30 cellular contexts compared by ENCODE assay signal in the genomic region with DNA sequence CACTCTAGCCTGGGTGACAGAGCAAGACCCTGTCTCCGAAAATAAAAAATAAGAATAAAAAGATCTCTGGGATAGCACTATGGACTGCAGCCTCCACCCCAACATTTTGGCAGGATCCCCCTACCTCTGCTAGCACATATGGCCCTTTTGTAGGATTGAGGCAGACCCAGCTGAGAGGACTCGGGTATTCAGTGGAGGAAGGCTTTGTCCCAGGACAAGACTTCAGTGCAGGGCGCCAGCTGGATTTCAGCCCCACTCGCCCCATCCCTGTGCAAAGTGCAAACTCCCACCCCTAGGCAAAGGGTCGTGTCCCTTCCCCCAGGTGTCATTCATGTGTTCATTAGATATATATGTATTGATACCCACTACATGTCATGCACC.
DNase-seq lines count a peak whose midpoint lies in the region; ATAC-seq and TF ChIP-seq lines count a peak whose summit lies in the region.
"Had no signal": no experiment of that assay in that cellular context is flagged by ENCODE, and none has a peak within 500 bp of the region (broad histone marks: within the 10 kb centered on the region; RNA-seq: fewer than 3 reads in every experiment).

No MANE protein-coding gene starts in this region.

- no peaks in the 10 kb centered on the region for H3K27me3 Mint-ChIP-seq in activated naive CD4-positive, alpha-beta T cell treated with anti-CD3 and anti-CD28 coated beads, Interleukin-2, amount 10 ng/mL, durations not matched to agents 7 days and 5 days
- no peaks in the 10 kb centered on the region for H3K27me3 Mint-ChIP-seq in activated naive CD4-positive, alpha-beta T cell treated with anti-CD3 and anti-CD28 coated beads for 36 hours (ENCODE audit: low read depth)
- no peaks in the 10 kb centered on the region for H3K27me3 Mint-ChIP-seq in CD8-positive, alpha-beta T cell (ENCODE audit: low read depth)
- no peaks in the 10 kb centered on the region for H3K27me3 Mint-ChIP-seq in T-helper 17 cell
- H3K27me3 Mint-ChIP-seq in stimulated activated naive B cell treated with anti-CD40 and anti-IgM and Interleukin-4, amounts not matched to agents 10 μg/mL and 1 μg/mL and 100 μg/mL, for 72 hours = peaks cover 0 to 6% of the 10 kb centered on the region in 2 donors
- H3K27me3 Mint-ChIP-seq: activated T-cell treated with anti-CD3 and anti-CD28 coated beads, Interleukin-2, amount 50 U/mL, for 24 hours had no signal

- H3K27ac ChIP-seq in CD8-positive, alpha-beta T cell (ENCODE audit: low read depth, low read length) = no peak overlapping the region
- H3K27ac ChIP-seq: brain microvascular endothelial cell, esophagus squamous epithelium, foreskin keratinocyte, neutrophil, stomach, thyroid gland, vagina had no signal

- H3K4me3 Mint-ChIP-seq in activated naive CD4-positive, alpha-beta T cell treated with anti-CD3 and anti-CD28 coated beads, Interleukin-2, amount 10 ng/mL, durations not matched to agents 7 days and 5 days = no peak overlapping the region
- no peak overlapping the region for H3K4me3 Mint-ChIP-seq in activated naive CD4-positive, alpha-beta T cell treated with anti-CD3 and anti-CD28 coated beads for 36 hours
- no peak overlapping the region for H3K4me3 Mint-ChIP-seq in CD8-positive, alpha-beta T cell
- H3K4me3 Mint-ChIP-seq in T-helper 17 cell = peak overlapping the region; percentile 51
- H3K4me3 Mint-ChIP-seq in stimulated activated naive B cell treated with anti-CD40 and anti-IgM and Interleukin-4, amounts not matched to agents 10 μg/mL and 1 μg/mL and 100 μg/mL, for 72 hours = no peak overlapping the region
- H3K4me3 Mint-ChIP-seq: activated T-cell treated with anti-CD3 and anti-CD28 coated beads, Interleukin-2, amount 50 U/mL, for 24 hours; GM23338 had no signal

- DNase-seq in activated naive CD4-positive, alpha-beta T cell treated with anti-CD3 and anti-CD28 coated beads, Interleukin-2, amount 10 ng/mL, durations not matched to agents 7 days and 5 days = no peak
- no peak for DNase-seq in activated naive CD4-positive, alpha-beta T cell treated with anti-CD3 and anti-CD28 coated beads for 36 hours
- no peak for DNase-seq in CD8-positive, alpha-beta T cell
- DNase-seq in T-helper 17 cell (no peak), RKO (ENCODE audit: low spot score) (no peak), NOMO-1 treated with DMSO at 0.1 percent for 48 hours (lab: John Stamatoyannopoulos, UW; ENCODE audit: unreplicated experiment) (no peak)
- no peak for DNase-seq in stimulated activated naive B cell treated with anti-CD40 and anti-IgM and Interleukin-4, amounts not matched to agents 10 μg/mL and 1 μg/mL and 100 μg/mL, for 72 hours
- DNase-seq: activated gamma-delta T cell treated with Interleukin-2 at 50 U/mL for 16 hours; activated T-cell treated with anti-CD3 and anti-CD28 coated beads, Interleukin-2, amount 50 U/mL, for 24 hours; amygdala; brain microvascular endothelial cell; C1 segment of cervical spinal cord; dorsolateral prefrontal cortex; esophagus squamous epithelium; foreskin keratinocyte; heart left ventricle; left ventricle myocardium superior; MV-4-11; NCI-H1436; NCI-H2081; NCI-H2227 treated with DMSO at 0.1 percent for 48 hours; Peyer's patch; posterior cingulate gyrus; right cardiac atrium; stimulated activated CD4-positive, alpha-beta T cell treated with anti-CD3 and anti-CD28 coated beads, Interleukin-1b, Interleukin-23, amount 100 ng/mL, for 48 hours; stomach; thyroid gland had no signal

- POLR2A ChIA-PET in CD8-positive, alpha-beta T cell (lab: Charles Lee) = interaction anchor here (0.8 to 1.1 kb wide), 2 partner anchors 254 to 317 kb away, joined by 3 read pairs; a partner anchor contains a TSS

- no peaks in the 10 kb centered on the region for H3K27me3 ChIP-seq in CD8-positive, alpha-beta T cell (ENCODE audit: insufficient read depth, low read length)
- H3K27me3 ChIP-seq: brain microvascular endothelial cell, dorsolateral prefrontal cortex, esophagus squamous epithelium, foreskin keratinocyte, heart left ventricle, neutrophil, Peyer's patch, stomach, thyroid gland, vagina had no signal

- H3K4me1 Mint-ChIP-seq in activated naive CD4-positive, alpha-beta T cell treated with anti-CD3 and anti-CD28 coated beads, Interleukin-2, amount 10 ng/mL, durations not matched to agents 7 days and 5 days = peaks cover 46% of the 10 kb centered on the region
- H3K4me1 Mint-ChIP-seq in activated naive CD4-positive, alpha-beta T cell treated with anti-CD3 and anti-CD28 coated beads for 36 hours (ENCODE audit: low read depth) = peaks cover 19% of the 10 kb centered on the region
- peaks cover 31% of the 10 kb centered on the region for H3K4me1 Mint-ChIP-seq in CD8-positive, alpha-beta T cell (ENCODE audit: low read depth)
- peaks cover 23% of the 10 kb centered on the region for H3K4me1 Mint-ChIP-seq in T-helper 17 cell
- H3K4me1 Mint-ChIP-seq in stimulated activated naive B cell treated with anti-CD40 and anti-IgM and Interleukin-4, amounts not matched to agents 10 μg/mL and 1 μg/mL and 100 μg/mL, for 72 hours = peaks cover 22 to 23% of the 10 kb centered on the region in 2 donors

- H3K4me3 ChIP-seq in CD8-positive, alpha-beta T cell (ENCODE audit: low read depth, low read length) = no peak overlapping the region
- H3K4me3 ChIP-seq: dorsolateral prefrontal cortex, esophagus squamous epithelium, GM23338, heart left ventricle, Peyer's patch, stomach, thyroid gland, vagina had no signal

- CTCF ChIA-PET in activated naive CD4-positive, alpha-beta T cell treated with anti-CD3 and anti-CD28 coated beads, Interleukin-2, amount 10 ng/mL, durations not matched to agents 7 days and 5 days (lab: Charles Lee) = no interaction called here
- CTCF ChIA-PET in activated naive CD4-positive, alpha-beta T cell treated with anti-CD3 and anti-CD28 coated beads for 36 hours (lab: Charles Lee) = interaction anchor here (0.6 to 0.9 kb wide), 2 partner anchors 113 to 314 kb away, joined by 3 read pairs; no protein-coding TSS in a partner anchor
- CTCF ChIA-PET in CD8-positive, alpha-beta T cell (lab: Charles Lee) = interaction anchor here (1.2 to 1.5 kb wide), 3 partner anchors 14 to 395 kb away, joined by 3 to 5 read pairs (median 3); no protein-coding TSS in a partner anchor

- H3K9me3 ChIP-seq in CD8-positive, alpha-beta T cell (ENCODE audit: low read length) = no peaks in the 10 kb centered on the region
- H3K9me3 ChIP-seq in T-helper 17 cell (ENCODE audit: control insufficient read depth, low read length, poor library complexity, severe bottlenecking) = peaks cover 2% of the 10 kb centered on the region
- H3K9me3 ChIP-seq: esophagus squamous epithelium, neutrophil, Peyer's patch, stomach, thyroid gland, vagina had no signal

- ATAC-seq in CD8-positive, alpha-beta T cell = no peak
- ATAC-seq in T-helper 17 cell = no peak
- no peak for ATAC-seq in stimulated activated naive B cell treated with anti-CD40 and anti-IgM and Interleukin-4, amounts not matched to agents 10 μg/mL and 1 μg/mL and 100 μg/mL, for 72 hours (replicated peaks)
- ATAC-seq: foreskin keratinocyte, GM23338, heart left ventricle, left ventricle myocardium superior, right cardiac atrium had no signal

- H3K36me3 ChIP-seq in CD8-positive, alpha-beta T cell (ENCODE audit: insufficient read depth, low read length) = no peaks in the 10 kb centered on the region
- H3K36me3 ChIP-seq: brain microvascular endothelial cell, esophagus squamous epithelium, heart left ventricle, neutrophil, Peyer's patch, stomach, thyroid gland, vagina had no signal

- H3K4me1 ChIP-seq in CD8-positive, alpha-beta T cell (ENCODE audit: insufficient read depth, low read length) = peaks cover 19% of the 10 kb centered on the region
- H3K4me1 ChIP-seq: esophagus squamous epithelium, foreskin keratinocyte, thyroid gland, vagina had no signal

- peaks cover 17% of the 10 kb centered on the region for H3K36me3 Mint-ChIP-seq in activated naive CD4-positive, alpha-beta T cell treated with anti-CD3 and anti-CD28 coated beads, Interleukin-2, amount 10 ng/mL, durations not matched to agents 7 days and 5 days
- no peaks in the 10 kb centered on the region for H3K36me3 Mint-ChIP-seq in activated naive CD4-positive, alpha-beta T cell treated with anti-CD3 and anti-CD28 coated beads for 36 hours (ENCODE audit: low read depth)
- no peaks in the 10 kb centered on the region for H3K36me3 Mint-ChIP-seq in CD8-positive, alpha-beta T cell
- no peaks in the 10 kb centered on the region for H3K36me3 Mint-ChIP-seq in T-helper 17 cell (ENCODE audit: low read depth)
- peaks cover 2 to 3% of the 10 kb centered on the region in 2 donors for H3K36me3 Mint-ChIP-seq in stimulated activated naive B cell treated with anti-CD40 and anti-IgM and Interleukin-4, amounts not matched to agents 10 μg/mL and 1 μg/mL and 100 μg/mL, for 72 hours

- peak overlapping the region; percentile 96 for H3K27ac Mint-ChIP-seq in activated naive CD4-positive, alpha-beta T cell treated with anti-CD3 and anti-CD28 coated beads, Interleukin-2, amount 10 ng/mL, durations not matched to agents 7 days and 5 days
- H3K27ac Mint-ChIP-seq in activated naive CD4-positive, alpha-beta T cell treated with anti-CD3 and anti-CD28 coated beads for 36 hours = no peak overlapping the region
- H3K27ac Mint-ChIP-seq in CD8-positive, alpha-beta T cell = peak overlapping the region; percentile 71
- H3K27ac Mint-ChIP-seq in T-helper 17 cell = peak overlapping the region; percentile 67
- peak overlapping the region; percentile 16 for H3K27ac Mint-ChIP-seq in stimulated activated naive B cell treated with anti-CD40 and anti-IgM and Interleukin-4, amounts not matched to agents 10 μg/mL and 1 μg/mL and 100 μg/mL, for 72 hours
- H3K27ac Mint-ChIP-seq: GM23338 had no signal

- peaks cover 18% of the 10 kb centered on the region for H3K9me3 Mint-ChIP-seq in activated naive CD4-positive, alpha-beta T cell treated with anti-CD3 and anti-CD28 coated beads, Interleukin-2, amount 10 ng/mL, durations not matched to agents 7 days and 5 days
- peaks cover 10% of the 10 kb centered on the region for H3K9me3 Mint-ChIP-seq in activated naive CD4-positive, alpha-beta T cell treated with anti-CD3 and anti-CD28 coated beads for 36 hours
- peaks cover 8% of the 10 kb centered on the region for H3K9me3 Mint-ChIP-seq in CD8-positive, alpha-beta T cell
- H3K9me3 Mint-ChIP-seq in stimulated activated naive B cell treated with anti-CD40 and anti-IgM and Interleukin-4, amounts not matched to agents 10 μg/mL and 1 μg/mL and 100 μg/mL, for 72 hours = peaks cover 6 to 10% of the 10 kb centered on the region in 2 donors
- H3K9me3 Mint-ChIP-seq: activated T-cell treated with anti-CD3 and anti-CD28 coated beads, Interleukin-2, amount 50 U/mL, for 24 hours; GM23338 had no signal

- no peak for TF ChIP-seq CTCF in CD8-positive, alpha-beta T cell (IDR thresholded peaks at IDR 0.05)

- intact Hi-C loops in activated naive CD4-positive, alpha-beta T cell treated with anti-CD3 and anti-CD28 coated beads for 36 hours (cut with micrococcal nuclease) = no loop called here
- intact Hi-C loops in CD8-positive, alpha-beta T cell (cut with DNase I, micrococcal nuclease) = no loop called here
